ENCODE assay signal across 8 cellular contexts in genomic region chr19:35612224-35612558, GRCh38. TPM values are rescaled to one million over a fixed set of nuclear protein-coding genes. Genes with fewer than 3 reads are reported as not detected.
DNase-seq lines count a peak whose midpoint lies in the region; ATAC-seq and TF ChIP-seq lines count a peak whose summit lies in the region.

No MANE protein-coding gene starts in this region.

- peak overlapping the region; percentile 80 for H2AFZ ChIP-seq in KMS-11 (ENCODE audit: low read depth)
- H2AFZ ChIP-seq in neural cell (ENCODE audit: low read depth, low read length) = peak overlapping the region; percentile 51

- peaks cover 9% of the 10 kb centered on the region for H3K4me1 ChIP-seq in KMS-11 (ENCODE audit: low read depth, poor library complexity, severe bottlenecking)

- peak overlapping the region; percentile 66 for H3K4me2 ChIP-seq in KMS-11
- H3K4me2 ChIP-seq in neural cell (ENCODE audit: low read length) = peak overlapping the region; percentile 45

- no peak for DNase-seq in BJ (ENCODE audit: low read depth)
- no peak for DNase-seq in choroid plexus epithelial cell (ENCODE audit: low read depth)
- no peak for DNase-seq in UCSD-AML1 (lab: John Stamatoyannopoulos, UW; ENCODE audit: unreplicated experiment)
- no peak for DNase-seq in DMS 273 (lab: John Stamatoyannopoulos, UW; ENCODE audit: unreplicated experiment)

- H3K4me3 ChIP-seq in BJ (ENCODE audit: low read depth, low read length) (peak overlapping the region; percentile 93), KMS-11 (IDR thresholded peaks at IDR 0.05; ENCODE audit: insufficient read depth, low read depth, low read length) (no peak overlapping the region), choroid plexus epithelial cell (ENCODE audit: low read depth, low read length) (peak overlapping the region; percentile 86), neural cell (ENCODE audit: low read length) (peak overlapping the region; percentile 95)

- no peaks in the 10 kb centered on the region for H3K36me3 ChIP-seq in BJ (ENCODE audit: control insufficient read depth, insufficient read depth, low read length)
- H3K36me3 ChIP-seq in KMS-11 (ENCODE audit: insufficient read depth) = no peaks in the 10 kb centered on the region
- H3K36me3 ChIP-seq in neural cell (ENCODE audit: insufficient read depth, low read length) = no peaks in the 10 kb centered on the region

- no peak for TF ChIP-seq CTCF in BJ (IDR thresholded peaks at IDR 0.05; ENCODE audit: insufficient read depth, low read depth, low read length)
- TF ChIP-seq CTCF in KMS-11 (conservative IDR thresholded peaks at IDR 0.05; ENCODE audit: low read depth, low read length) = no peak
- no peak for TF ChIP-seq CTCF in choroid plexus epithelial cell (conservative IDR thresholded peaks at IDR 0.05; ENCODE audit: low read depth, low read length)
- no peak for TF ChIP-seq CTCF in neural cell (IDR thresholded peaks at IDR 0.05; ENCODE audit: poor library complexity, severe bottlenecking)

- no peaks in the 10 kb centered on the region; the same call in 1 of the 2 replicates for H3K79me2 ChIP-seq in KMS-11 (ENCODE audit: insufficient read depth, low read depth)
- no peaks in the 10 kb centered on the region for H3K79me2 ChIP-seq in neural cell (replicated peaks; ENCODE audit: insufficient read depth, low read length)

- H3K9ac ChIP-seq in KMS-11 (peak overlapping the region; percentile 88; the same call in 1 of the 2 replicates), neural cell (ENCODE audit: low read length) (peak overlapping the region; percentile 86)

- H3F3A ChIP-seq in neural cell (ENCODE audit: insufficient read depth, low read length, poor library complexity, severe bottlenecking) = no peaks in the 10 kb centered on the region

- no peak for TF ChIP-seq EP300 in neural cell (conservative IDR thresholded peaks at IDR 0.05; ENCODE audit: poor library complexity, severe bottlenecking)

- TF ChIP-seq RAD21 in neural cell (conservative IDR thresholded peaks at IDR 0.05) = no peak

- no peaks in the 10 kb centered on the region for H3K9me2 ChIP-seq in neural cell (ENCODE audit: insufficient read depth, low read length)

- ATAC-seq in GM18870 (IDR thresholded peaks at IDR 0.05; ENCODE audit: unreplicated experiment) (no peak), GM18498 (IDR thresholded peaks at IDR 0.05; ENCODE audit: unreplicated experiment) (no peak)

- H3K27ac ChIP-seq in KMS-11 (0 out of 2 replicates have a peak overlapping the region, but pooled peaks have one; percentile 46), neural cell (ENCODE audit: low read length) (no peak overlapping the region)

- POLR2A ChIA-PET in BJ (lab: Charles Lee) = no interaction called here

- CTCF ChIA-PET in BJ (lab: Yijun Ruan, JAX) = interaction anchor here (0.9 to 1.6 kb wide), 3 partner anchors 15 to 259 kb away, joined by 3 to 5 read pairs (median 4); no protein-coding TSS in a partner anchor

- H3K9me3 ChIP-seq in neural cell (ENCODE audit: low read length) = no peaks in the 10 kb centered on the region

- H3K27me3 ChIP-seq in BJ (ENCODE audit: control insufficient read depth, insufficient read depth, low read length) (0 out of 2 replicates have a peak, but pooled peaks cover 1% of the 10 kb centered on the region), KMS-11 (ENCODE audit: insufficient read depth, low read depth) (peaks cover 2% of the 10 kb centered on the region; the same call in 1 of the 2 replicates), neural cell (ENCODE audit: insufficient read depth, low read depth, low read length) (no peaks in the 10 kb centered on the region)

- H4K20me1 ChIP-seq in KMS-11 (ENCODE audit: insufficient read depth) = no peaks in the 10 kb centered on the region
- H4K20me1 ChIP-seq in neural cell (ENCODE audit: insufficient read depth) = no peaks in the 10 kb centered on the region

TF ChIP-seq in neural cell, 6 proteins besides CTCF, POLR2A, EP300 and RAD21:
- TF ChIP-seq EZH2 (IDR thresholded peaks at IDR 0.05; ENCODE audit: borderline replicate concordance, insufficient read depth, low read length, poor library complexity, severe bottlenecking) (no peak), POLR2AphosphoS5 (IDR thresholded peaks at IDR 0.05) (no peak), TAF1 (IDR thresholded peaks at IDR 0.05; ENCODE audit: low read depth) (no peak), MXI1 (conservative IDR thresholded peaks at IDR 0.05; ENCODE audit: poor library complexity, severe bottlenecking) (no peak), SMC3 (conservative IDR thresholded peaks at IDR 0.05; ENCODE audit: poor library complexity) (no peak), REST (IDR thresholded peaks at IDR 0.05; ENCODE audit: borderline replicate concordance) (no peak)

RNA-seq across cellular contexts. Expression of gene HAUS5, which starts 0.3 kb away (rescaled TPM):
- polyA plus RNA-seq in BJ (2011; rRNA removed) (2.3 and 3.9 TPM in 2 replicates), neural cell (13.1 and 14.4 TPM in 2 replicates)
- polyA minus RNA-seq in BJ (2011; rRNA and poly(A)+ RNA removed) = 1.8 and 2.1 TPM in 2 replicates
- 5.2 and 7.5 TPM in 2 replicates for polyA minus RNA-seq in neural cell

RNA-seq across cellular contexts. Expression of gene RBM42, which starts 16.6 kb away (rescaled TPM):
- polyA plus RNA-seq in BJ (2011; rRNA removed) (36.8 and 52.6 TPM in 2 replicates), neural cell (58.5 and 73.5 TPM in 2 replicates)
- 18.5 and 20.4 TPM in 2 replicates for polyA minus RNA-seq in BJ (2011; rRNA and poly(A)+ RNA removed)
- 40.4 and 52.6 TPM in 2 replicates for polyA minus RNA-seq in neural cell

RNA-seq across cellular contexts. Expression of gene PMIS2, which starts 26.2 kb away (rescaled TPM):
- polyA plus RNA-seq in BJ (2011; rRNA removed) = not detected in 2 replicates
- not detected in 2 replicates for polyA minus RNA-seq in BJ (2011; rRNA and poly(A)+ RNA removed)
- polyA plus RNA-seq in neural cell = not detected in 2 replicates
- polyA minus RNA-seq in neural cell = not detected in 2 replicates

RNA-seq across cellular contexts. Expression of gene ETV2, which starts 29.4 kb away (rescaled TPM):
- polyA plus RNA-seq in BJ (2011; rRNA removed) (0.47 and 0.54 TPM in 2 replicates), neural cell (0.58 TPM in 1 of 2 replicates, not detected in the other)
- not detected in 2 replicates for polyA minus RNA-seq in BJ (2011; rRNA and poly(A)+ RNA removed)
- not detected in 2 replicates for polyA minus RNA-seq in neural cell

RNA-seq across cellular contexts. Expression of gene COX6B1, which starts 35.9 kb away (rescaled TPM):
- polyA plus RNA-seq in BJ (2011; rRNA removed) (463 and 510 TPM in 2 replicates), neural cell (860 and 1,013 TPM in 2 replicates)
- polyA minus RNA-seq in BJ (2011; rRNA and poly(A)+ RNA removed) = 187 and 341 TPM in 2 replicates
- 108 and 112 TPM in 2 replicates for polyA minus RNA-seq in neural cell
